In genomic region chr10:3281911-3282310, GRCh38 we compare ENCODE assay signal across 15 cellular contexts.
DNase-seq lines count a peak whose midpoint lies in the region; ATAC-seq and TF ChIP-seq lines count a peak whose summit lies in the region.
"Had no signal": no experiment of that assay in that cellular context is flagged by ENCODE, and none has a peak within 500 bp of the region (broad histone marks: within the 10 kb centered on the region; RNA-seq: fewer than 3 reads in every experiment).

No MANE protein-coding gene starts in this region.

- H3K27me3 ChIP-seq in prostate gland (replicated peaks; ENCODE audit: insufficient read depth) = no peaks in the 10 kb centered on the region

- no peak for TF ChIP-seq POLR2A in prostate gland (IDR thresholded peaks at IDR 0.05)

- H3K9me3 Mint-ChIP-seq in nephron = peaks cover 3% of the 10 kb centered on the region
- H3K9me3 Mint-ChIP-seq: CD4-positive, alpha-beta memory T cell had no signal

- H3K27ac ChIP-seq in prostate gland = no peak overlapping the region
- H3K27ac ChIP-seq: GM23248 had no signal

- peak; percentile 64 for DNase-seq in SK-MEL-5 (ENCODE audit: low read depth, low spot score)
- peak; percentile 12 for DNase-seq in islet precursor cell
- no peak for DNase-seq in stimulated activated CD4-positive, alpha-beta T cell treated with anti-CD3 and anti-CD28 coated beads, Interleukin-2, amount 100 ng/mL, for 48 hours
- no peak for DNase-seq in prostate gland (ENCODE audit: low spot score)
- DNase-seq in OCI-M1 (lab: John Stamatoyannopoulos, UW) = no peak
- DNase-seq: C1 segment of cervical spinal cord; Caco-2; CD4-positive, alpha-beta memory T cell; DMS153; DND-41; GM23248; H7; HCEC 1CT had no signal

- peaks cover 16% of the 10 kb centered on the region for H3K4me1 Mint-ChIP-seq in nephron

- no peaks in the 10 kb centered on the region for H3K36me3 ChIP-seq in prostate gland

- H3K36me3 Mint-ChIP-seq in nephron (ENCODE audit: low read depth) = peaks cover 4% of the 10 kb centered on the region
- H3K36me3 Mint-ChIP-seq: CD4-positive, alpha-beta memory T cell had no signal

- in situ Hi-C loops in SK-MEL-5 (cut with HindIII; ENCODE audit: low pct_unique_long_range_greater_than_20kb, low sequenced_read_pairs) = no loop called here

- no peaks in the 10 kb centered on the region for H3K9me3 ChIP-seq in prostate gland
- H3K9me3 ChIP-seq: Caco-2 had no signal

- no peak overlapping the region for H3K4me3 ChIP-seq in prostate gland
- H3K4me3 ChIP-seq: GM23248 had no signal

- no peak for TF ChIP-seq CTCF in nephron (IDR thresholded peaks at IDR 0.05; ENCODE audit: unreplicated experiment in 3 of 3)
- no peak for TF ChIP-seq CTCF in prostate gland (IDR thresholded peaks at IDR 0.05)

- intact Hi-C loops in prostate gland (cut with DNase I) = no loop called here

- no peak for ATAC-seq in HG02571 (IDR thresholded peaks at IDR 0.05; ENCODE audit: unreplicated experiment)

- peaks cover 2% of the 10 kb centered on the region for H3K27me3 Mint-ChIP-seq in nephron (ENCODE audit: low read depth)

- WGBS in prostate gland = 74% methylated on average over 7 of the region's 7 CpGs

- H3K27ac Mint-ChIP-seq in nephron = peak overlapping the region; percentile 29 to 84 (median 30)
- H3K27ac Mint-ChIP-seq: CD4-positive, alpha-beta memory T cell had no signal

- no peak overlapping the region for H3K4me3 Mint-ChIP-seq in nephron
- H3K4me3 Mint-ChIP-seq: CD4-positive, alpha-beta memory T cell had no signal

- no peaks in the 10 kb centered on the region for H3K4me1 ChIP-seq in prostate gland (replicated peaks)
- H3K4me1 ChIP-seq: Caco-2 had no signal

Comparison
In these comparisons a context has a peak if more than half of its experiments do, and no peak if none do; other contexts are left out.
1. DNase-seq: peak in SK-MEL-5 (single experiment) and islet precursor cell (single experiment); none in stimulated activated CD4-positive, alpha-beta T cell treated with anti-CD3 and anti-CD28 coated beads, Interleukin-2, amount 100 ng/mL, for 48 hours (0 of 2), prostate gland (single experiment) and OCI-M1 (single experiment).